ENCODE assay signal across 10 cellular contexts in genomic region chr12:14619731-14620501, GRCh38.
DNase-seq lines count a peak whose midpoint lies in the region; ATAC-seq lines count a peak whose summit lies in the region.
"Had no signal": no experiment of that assay in that cellular context is flagged by ENCODE, and none has a peak within 500 bp of the region (broad histone marks: within the 10 kb centered on the region; RNA-seq: fewer than 3 reads in every experiment).

No MANE protein-coding gene starts in this region.

- no peak overlapping the region for H3K9ac ChIP-seq in SK-N-MC (ENCODE audit: insufficient read length)

- no peaks in the 10 kb centered on the region for H3K36me3 ChIP-seq in SK-N-MC (ENCODE audit: insufficient read depth, low read length)
- H3K36me3 ChIP-seq: right atrium auricular region had no signal

- DNase-seq in SK-N-MC (ENCODE audit: low read depth, low spot score) (no peak), COR-L47 (lab: John Stamatoyannopoulos, UW) (no peak), SIG-M5 treated with dmso at 0.1 percent for 504 hours (lab: John Stamatoyannopoulos, UW; ENCODE audit: unreplicated experiment) (no peak), NOMO-1 treated with dmso at 0.1 percent for 144 hours (lab: John Stamatoyannopoulos, UW; ENCODE audit: unreplicated experiment) (no peak), 8988T (no peak)
- DNase-seq: activated T-cell treated with anti-CD3 and anti-CD28 coated beads, Interleukin-2, amount 50 U/mL, for 1 hour; kidney glomerular epithelial cell had no signal

- peak overlapping the region; percentile 29; the same call in 1 of the 2 replicates for H3K27ac ChIP-seq in SK-N-MC
- H3K27ac ChIP-seq: right atrium auricular region had no signal

- H3K9me3 ChIP-seq in SK-N-MC (ENCODE audit: low read depth, low read length): no peaks in the 10 kb centered on the region
- H3K9me3 ChIP-seq: right atrium auricular region had no signal

- H3K4me3 ChIP-seq in SK-N-MC: no peak overlapping the region
- H3K4me3 ChIP-seq: right atrium auricular region had no signal

- ATAC-seq in GM19397 (IDR thresholded peaks at IDR 0.05; ENCODE audit: unreplicated experiment) (peak; percentile 69), HG02970 (IDR thresholded peaks at IDR 0.05; ENCODE audit: low FRiP score, unreplicated experiment) (peak; percentile 63)
